In genomic region chr2:6310186-6310909, GRCh38 we compare ENCODE assay signal across 12 cellular contexts.
DNase-seq lines count a peak whose midpoint lies in the region; ATAC-seq and TF ChIP-seq lines count a peak whose summit lies in the region.
"Had no signal": no experiment of that assay in that cellular context is flagged by ENCODE, and none has a peak within 500 bp of the region (broad histone marks: within the 10 kb centered on the region; RNA-seq: fewer than 3 reads in every experiment).

No MANE protein-coding gene starts in this region.

- peaks cover 4 to 7% of the 10 kb centered on the region in 2 donors for H3K36me3 Mint-ChIP-seq in naive B cell

- no peak for TF ChIP-seq EP300 in ovary (IDR thresholded peaks at IDR 0.05)

- ATAC-seq in GM19023 (IDR thresholded peaks at IDR 0.05; ENCODE audit: unreplicated experiment) (peak; percentile 19), HG02798 (IDR thresholded peaks at IDR 0.05; ENCODE audit: poor library complexity, unreplicated experiment) (peak; percentile 17), naive B cell (ENCODE audit: low read depth in 2 of 2) (no peak), HG02571 (IDR thresholded peaks at IDR 0.05; ENCODE audit: unreplicated experiment) (no peak)
- ATAC-seq in stimulated activated naive CD8-positive, alpha-beta T cell treated with anti-CD3 and anti-CD28 coated beads, Interleukin-15, amount 100 ng/mL, for 72 hours = no peak
- ATAC-seq: activated T-helper 17 cell treated with anti-CD3 and anti-CD28 coated beads, Interleukin-2, amount 50 U/mL, for 72 hours had no signal

- peaks cover 13 to 22% (median 13%) of the 10 kb centered on the region in 3 donors for H3K4me1 Mint-ChIP-seq in naive B cell
- H3K4me1 Mint-ChIP-seq in stimulated activated naive CD8-positive, alpha-beta T cell treated with anti-CD3 and anti-CD28 coated beads, Interleukin-15, amount 100 ng/mL, for 72 hours = no peaks in the 10 kb centered on the region
- H3K4me1 Mint-ChIP-seq: activated T-helper 17 cell treated with anti-CD3 and anti-CD28 coated beads, Interleukin-2, amount 50 U/mL, for 72 hours had no signal

- peaks cover 9 to 25% (median 20%) of the 10 kb centered on the region in 3 donors for H3K27me3 Mint-ChIP-seq in naive B cell
- no peaks in the 10 kb centered on the region for H3K27me3 Mint-ChIP-seq in stimulated activated naive CD8-positive, alpha-beta T cell treated with anti-CD3 and anti-CD28 coated beads, Interleukin-15, amount 100 ng/mL, for 72 hours
- H3K27me3 Mint-ChIP-seq: activated T-helper 17 cell treated with anti-CD3 and anti-CD28 coated beads, Interleukin-2, amount 50 U/mL, for 72 hours had no signal

- intact Hi-C loops in thyroid gland (cut with DNase I) (no loop called here), ovary (cut with DNase I) (no loop called here)

- H3K9me3 ChIP-seq in thyroid gland (no peaks in the 10 kb centered on the region), ovary (no peaks in the 10 kb centered on the region)
- H3K9me3 ChIP-seq: neutrophil, uterus had no signal

- H3K4me3 ChIP-seq in thyroid gland (replicated peaks in 1 of 3) = no peak overlapping the region
- H3K4me3 ChIP-seq in ovary = no peak overlapping the region
- H3K4me3 ChIP-seq: uterus had no signal

- peaks cover 0 to 7% (median 0%) of the 10 kb centered on the region in 7 donors for H3K9me3 Mint-ChIP-seq in naive B cell
- peaks cover 0 to 3% of the 10 kb centered on the region in 2 donors for H3K9me3 Mint-ChIP-seq in stimulated activated naive CD8-positive, alpha-beta T cell treated with anti-CD3 and anti-CD28 coated beads, Interleukin-15, amount 100 ng/mL, for 72 hours

- peak overlapping the region in 5 of 8 donors; percentile 12 to 86 (median 16) for H3K4me3 Mint-ChIP-seq in naive B cell
- no peak overlapping the region for H3K4me3 Mint-ChIP-seq in stimulated activated naive CD8-positive, alpha-beta T cell treated with anti-CD3 and anti-CD28 coated beads, Interleukin-15, amount 100 ng/mL, for 72 hours
- H3K4me3 Mint-ChIP-seq: activated T-helper 17 cell treated with anti-CD3 and anti-CD28 coated beads, Interleukin-2, amount 50 U/mL, for 72 hours; T-helper 1 cell treated with Interleukin-12 subunit alpha and Interleukin-12 subunit beta and Interleukin-4 antibody, amounts not matched to agents 30 μg/mL and 1 μg/mL, for 36 hours had no signal

- 26 to 42% methylated on average over 10 to 11 of the region's 11 CpGs for WGBS in thyroid gland, 2 donors
- 1 to 3% (median 2%) methylated on average over 11 of the region's 11 CpGs for WGBS in ovary, 3 donors

- peak overlapping the region in 1 of 6 donors; percentile 85 for H3K27ac Mint-ChIP-seq in naive B cell
- no peak overlapping the region for H3K27ac Mint-ChIP-seq in stimulated activated naive CD8-positive, alpha-beta T cell treated with anti-CD3 and anti-CD28 coated beads, Interleukin-15, amount 100 ng/mL, for 72 hours
- H3K27ac Mint-ChIP-seq: activated T-helper 17 cell treated with anti-CD3 and anti-CD28 coated beads, Interleukin-2, amount 50 U/mL, for 72 hours; T-helper 1 cell treated with Interleukin-12 subunit alpha and Interleukin-12 subunit beta and Interleukin-4 antibody, amounts not matched to agents 30 μg/mL and 1 μg/mL, for 36 hours had no signal

- DNase-seq in NCI-H146 (lab: John Stamatoyannopoulos, UW) = peak; percentile 79
- DNase-seq in naive B cell = no peak
- no peak for DNase-seq in thyroid gland
- no peak for DNase-seq in stimulated activated naive CD8-positive, alpha-beta T cell treated with anti-CD3 and anti-CD28 coated beads, Interleukin-15, amount 100 ng/mL, for 72 hours
- no peak for DNase-seq in ovary
- DNase-seq: uterus had no signal

- TF ChIP-seq POLR2A in thyroid gland (IDR thresholded peaks at IDR 0.05) (no peak), ovary (IDR thresholded peaks at IDR 0.05) (no peak)

- H3K27ac ChIP-seq in thyroid gland (no peak overlapping the region), ovary (no peak overlapping the region)
- H3K27ac ChIP-seq: neutrophil, uterus had no signal

- no peaks in the 10 kb centered on the region for H3K4me1 ChIP-seq in thyroid gland
- H3K4me1 ChIP-seq in ovary (ENCODE audit: insufficient read depth) = no peaks in the 10 kb centered on the region
- H3K4me1 ChIP-seq: uterus had no signal

- H3K36me3 ChIP-seq in thyroid gland (no peaks in the 10 kb centered on the region), ovary (no peaks in the 10 kb centered on the region)
- H3K36me3 ChIP-seq: neutrophil, uterus had no signal

- H3K27me3 ChIP-seq in thyroid gland (no peaks in the 10 kb centered on the region), ovary (no peaks in the 10 kb centered on the region)
- H3K27me3 ChIP-seq: neutrophil, uterus had no signal

- no peak for TF ChIP-seq CTCF in thyroid gland (IDR thresholded peaks at IDR 0.05)
- no peak for TF ChIP-seq CTCF in ovary (IDR thresholded peaks at IDR 0.05)

Comparison
In these comparisons a context has a peak if more than half of its experiments do, and no peak if none do; other contexts are left out.
1. ATAC-seq: peak in GM19023 (single experiment) and HG02798 (single experiment); none in naive B cell (0 of 2), HG02571 (single experiment) and stimulated activated naive CD8-positive, alpha-beta T cell treated with anti-CD3 and anti-CD28 coated beads, Interleukin-15, amount 100 ng/mL, for 72 hours (single experiment).
2. H3K4me3 Mint-ChIP-seq: peak in naive B cell (5 of 8); none in stimulated activated naive CD8-positive, alpha-beta T cell treated with anti-CD3 and anti-CD28 coated beads, Interleukin-15, amount 100 ng/mL, for 72 hours (0 of 2).